ENCODE assay signal across 8 cellular contexts in the genomic region with DNA sequence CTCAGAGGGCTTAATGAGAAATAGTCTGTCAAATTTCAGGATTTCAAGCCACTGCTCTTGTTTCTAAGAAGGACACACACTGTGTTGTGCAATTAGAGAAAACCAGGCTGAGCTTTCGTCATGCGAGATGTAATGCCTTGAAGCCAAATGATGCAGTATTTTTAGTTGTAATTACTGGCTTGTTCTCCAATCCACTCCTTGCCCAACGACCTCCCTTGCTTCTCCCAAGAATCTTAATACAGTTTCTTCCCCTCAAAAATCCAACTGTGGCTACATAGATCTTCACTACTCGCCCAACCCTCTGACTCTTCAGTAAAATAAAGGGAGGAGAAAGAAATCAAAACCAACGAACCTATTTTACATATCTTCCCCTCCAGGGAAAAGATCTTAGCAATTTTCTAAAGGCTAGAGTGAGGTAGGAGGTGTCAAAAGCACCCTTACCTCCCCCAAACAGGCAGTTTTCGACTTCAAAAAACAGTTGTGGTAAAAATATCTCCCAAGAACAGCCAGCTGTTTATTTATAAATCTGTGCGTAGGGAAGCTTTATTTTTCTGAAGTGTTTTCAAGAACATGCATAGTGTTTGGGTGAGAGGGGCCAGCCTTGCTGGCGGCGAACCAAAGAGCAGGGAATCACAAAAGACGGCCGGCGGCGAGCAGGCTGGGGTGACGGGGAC.
DNase-seq lines count a peak whose midpoint lies in the region; ATAC-seq and TF ChIP-seq lines count a peak whose summit lies in the region.

No MANE protein-coding gene starts in this region.

- WGBS in mammary epithelial cell (ENCODE audit: low coverage, missing lambda C conversion rate) = 4% methylated on average over 12 of the region's 14 CpGs

- H3K4me3 ChIP-seq in BLaER1 treated with 17β-estradiol and CSF1 and Interleukin-3, amounts not matched to agents 10 nM and 100 nM = peak overlapping the region; percentile 50 to 67 (median 55)
- H3K4me3 ChIP-seq in Karpas-422 (ENCODE audit: low read length) (peak overlapping the region; percentile 64), mammary epithelial cell (replicated peaks in 1 of 3; ENCODE audit: insufficient read depth in 1 of 3, low read depth in 2 of 3, low read length in 3 of 3) (peak overlapping the region; percentile 35 to 36 (median 35))

- dilution Hi-C loops in mammary epithelial cell (cut with HindIII; ENCODE audit: low sequenced_read_pairs) = no loop called here

- no peaks in the 10 kb centered on the region for H3K9me2 ChIP-seq in Karpas-422 (replicated peaks; ENCODE audit: insufficient read depth, low read length)

- in situ Hi-C loops in mammary epithelial cell (cut with MboI; ENCODE audit: low sequenced_read_pairs in 2 of 2) = no loop called here

- intact Hi-C loops in mammary epithelial cell (cut with micrococcal nuclease) = loop anchor here (1.0 to 10.0 kb wide), 5 partner anchors 280 to 626 kb away; a partner anchor contains a TSS

- TF ChIP-seq CTCF in mammary epithelial cell (conservative IDR thresholded peaks at IDR 0.05 in 1 of 2, IDR thresholded peaks at IDR 0.05 in 1 of 2; ENCODE audit: extremely low read depth in 1 of 2, insufficient read depth in 1 of 2, low read depth in 1 of 2, low read length in 2 of 2) = no peak

- H3K4me2 ChIP-seq in BLaER1 treated with 17β-estradiol and CSF1 and Interleukin-3, amounts not matched to agents 10 nM and 100 nM = peak overlapping the region; percentile 83 to 99 (median 94)
- H3K4me2 ChIP-seq in Karpas-422 (ENCODE audit: low read depth, low read length, poor library complexity, severe bottlenecking) (peak overlapping the region; percentile 94), mammary epithelial cell (ENCODE audit: insufficient read depth, low read depth, low read length) (peak overlapping the region; percentile 85)

- H3K9me3 ChIP-seq in BLaER1 treated with 17β-estradiol and CSF1 and Interleukin-3, amounts not matched to agents 10 nM and 100 nM (replicated peaks in 1 of 11) = no peaks in the 10 kb centered on the region
- no peaks in the 10 kb centered on the region for H3K9me3 ChIP-seq in Karpas-422 (ENCODE audit: low read length)
- H3K9me3 ChIP-seq in mammary epithelial cell (replicated peaks; ENCODE audit: insufficient read depth, low read length) = no peaks in the 10 kb centered on the region

- peak; percentile 76 for DNase-seq in Karpas-422
- DNase-seq in mammary epithelial cell = peak; percentile 51
- DNase-seq in left lobe of liver (ENCODE audit: low spot score) = no peak
- peak in 1 of 49 donors; percentile 4 for DNase-seq in substantia nigra (lab: John Stamatoyannopoulos, UW)
- no peak for DNase-seq in RPMI8226

- CTCF ChIA-PET in mammary epithelial cell (lab: Charles Lee; ENCODE audit: low non-redundant PET) = interaction anchor here (1.1 kb wide), 1 partner anchor 626 kb away, joined by 4 read pairs; no protein-coding TSS in a partner anchor

- no TSS peak for BruUV-seq in mammary epithelial cell (replicated peaks; lab: Mats Ljungman, UMichigan)

- H3K27ac ChIP-seq in BLaER1 treated with 17β-estradiol and CSF1 and Interleukin-3, amounts not matched to agents 10 nM and 100 nM = peak overlapping the region; percentile 64 to 93 (median 88)
- peak overlapping the region; percentile 85 for H3K27ac ChIP-seq in Karpas-422 (ENCODE audit: low read length)
- H3K27ac ChIP-seq in mammary epithelial cell (ENCODE audit: insufficient read depth, low read depth, low read length) = no peak overlapping the region
- peak overlapping the region; percentile 83 for H3K27ac ChIP-seq in substantia nigra (ENCODE audit: low read depth, low read length, poor library complexity, severe bottlenecking)

- ATAC-seq in left lobe of liver (peak; percentile 25), HG03108 (IDR thresholded peaks at IDR 0.05; ENCODE audit: unreplicated experiment) (no peak), GM18517 (IDR thresholded peaks at IDR 0.05; ENCODE audit: unreplicated experiment) (no peak)

- peaks cover 37 to 63% (median 46%) of the 10 kb centered on the region in 10 experiments for H3K4me1 ChIP-seq in BLaER1 treated with 17β-estradiol and CSF1 and Interleukin-3, amounts not matched to agents 10 nM and 100 nM
- H3K4me1 ChIP-seq in Karpas-422 (ENCODE audit: low read length) (peaks cover 56% of the 10 kb centered on the region), mammary epithelial cell (ENCODE audit: insufficient read depth, low read length) (peaks cover 9% of the 10 kb centered on the region)

- H2AFZ ChIP-seq in Karpas-422 (ENCODE audit: low read length) (no peak overlapping the region), mammary epithelial cell (ENCODE audit: low read depth, low read length) (peak overlapping the region; percentile 79)

- H3K36me3 ChIP-seq in BLaER1 treated with 17β-estradiol and CSF1 and Interleukin-3, amounts not matched to agents 10 nM and 100 nM = peaks cover 9 to 16% (median 15%) of the 10 kb centered on the region in 11 experiments; a peak in 15 of 22 replicates
- H3K36me3 ChIP-seq in Karpas-422 (ENCODE audit: insufficient read depth, low read length) (no peaks in the 10 kb centered on the region), mammary epithelial cell (ENCODE audit: insufficient read depth, low read length) (no peaks in the 10 kb centered on the region)

- H4K20me1 ChIP-seq in BLaER1 treated with 17β-estradiol and CSF1 and Interleukin-3, amounts not matched to agents 10 nM and 100 nM = 0 out of 22 replicates have a peak, but pooled peaks cover 0 to 5% (median 0%) of the 10 kb centered on the region in 11 experiments
- H4K20me1 ChIP-seq in Karpas-422 (ENCODE audit: insufficient read depth, low read depth, low read length) (no peaks in the 10 kb centered on the region), mammary epithelial cell (ENCODE audit: insufficient read depth, low read length) (no peaks in the 10 kb centered on the region)

- H3K9ac ChIP-seq in BLaER1 treated with 17β-estradiol and CSF1 and Interleukin-3, amounts not matched to agents 10 nM and 100 nM = peak overlapping the region; percentile 75 to 88 (median 86)
- H3K9ac ChIP-seq in Karpas-422 (ENCODE audit: low read length) (peak overlapping the region; percentile 67), mammary epithelial cell (ENCODE audit: insufficient read depth, low read length) (no peak overlapping the region)

- H3K79me2 ChIP-seq in Karpas-422 (ENCODE audit: low read length) (peaks cover 17% of the 10 kb centered on the region), mammary epithelial cell (ENCODE audit: insufficient read depth, low read length) (no peaks in the 10 kb centered on the region)

- no peaks in the 10 kb centered on the region for H3K27me3 ChIP-seq in BLaER1 treated with 17β-estradiol and CSF1 and Interleukin-3, amounts not matched to agents 10 nM and 100 nM
- H3K27me3 ChIP-seq in Karpas-422 (ENCODE audit: low read length) (no peaks in the 10 kb centered on the region), mammary epithelial cell (ENCODE audit: insufficient read depth, low read length) (peaks cover 12% of the 10 kb centered on the region)

Comparison
In these comparisons a context has a peak if more than half of its experiments do, and no peak if none do; other contexts are left out.
1. DNase-seq: peak in Karpas-422 (single experiment) and mammary epithelial cell (single experiment); none in left lobe of liver (single experiment) and RPMI8226 (single experiment).
2. Peak in every context shown above with its lines, with median percentiles within 50 percentile points of each other: H3K4me2 ChIP-seq and H3K4me3 ChIP-seq.